In genomic region chrX:107629533-107629909, GRCh38 we compare ENCODE assay signal across 8 cellular contexts. TPM values are rescaled to one million over a fixed set of nuclear protein-coding genes. Genes with fewer than 3 reads are reported as not detected.
DNase-seq lines count a peak whose midpoint lies in the region; ATAC-seq and TF ChIP-seq lines count a peak whose summit lies in the region.

No MANE protein-coding gene starts in this region.

- peaks cover 3% of the 10 kb centered on the region for H3K27me3 Mint-ChIP-seq in T-helper 1 cell treated with Interleukin-12 subunit alpha and Interleukin-12 subunit beta and Interleukin-4 antibody, amounts not matched to agents 30 μg/mL and 1 μg/mL, for 36 hours (ENCODE audit: low read depth)
- H3K27me3 Mint-ChIP-seq in activated naive CD8-positive, alpha-beta T cell treated with anti-CD3 and anti-CD28 coated beads for 36 hours = no peaks in the 10 kb centered on the region
- H3K27me3 Mint-ChIP-seq in immature natural killer cell (ENCODE audit: low read depth in 3 of 3) = peaks cover 0 to 7% (median 0%) of the 10 kb centered on the region in 3 donors

- no peaks in the 10 kb centered on the region for H3K27me3 ChIP-seq in thoracic aorta (replicated peaks; ENCODE audit: insufficient read depth)

- ATAC-seq in thoracic aorta (ENCODE audit: insufficient number of reproducible peaks, low FRiP score, low read depth) = no peak
- no peak for ATAC-seq in HG02981 (IDR thresholded peaks at IDR 0.05; ENCODE audit: unreplicated experiment)
- ATAC-seq in HG03442 (IDR thresholded peaks at IDR 0.05; ENCODE audit: unreplicated experiment) = no peak

- peak overlapping the region in 1 of 2 donors; percentile 80 for H3K27ac ChIP-seq in thoracic aorta

- H3K27ac Mint-ChIP-seq in T-helper 1 cell treated with Interleukin-12 subunit alpha and Interleukin-12 subunit beta and Interleukin-4 antibody, amounts not matched to agents 30 μg/mL and 1 μg/mL, for 36 hours = peak overlapping the region; percentile 92
- H3K27ac Mint-ChIP-seq in activated naive CD8-positive, alpha-beta T cell treated with anti-CD3 and anti-CD28 coated beads for 36 hours = peak overlapping the region; percentile 94
- peak overlapping the region in 3 of 6 donors; percentile 88 to 93 (median 89) for H3K27ac Mint-ChIP-seq in immature natural killer cell

- H3K4me3 ChIP-seq in thoracic aorta = peak overlapping the region; percentile 83

- H3K4me1 ChIP-seq in thoracic aorta (ENCODE audit: control insufficient read depth in 1 of 2, low read depth in 2 of 2) = peaks cover 0 to 5% of the 10 kb centered on the region in 2 donors

- peaks cover 1% of the 10 kb centered on the region for H3K36me3 Mint-ChIP-seq in T-helper 1 cell treated with Interleukin-12 subunit alpha and Interleukin-12 subunit beta and Interleukin-4 antibody, amounts not matched to agents 30 μg/mL and 1 μg/mL, for 36 hours (ENCODE audit: low read depth)
- peaks cover 5% of the 10 kb centered on the region for H3K36me3 Mint-ChIP-seq in activated naive CD8-positive, alpha-beta T cell treated with anti-CD3 and anti-CD28 coated beads for 36 hours
- H3K36me3 Mint-ChIP-seq in immature natural killer cell = no peaks in the 10 kb centered on the region

- TF ChIP-seq CTCF in LNCAP (IDR thresholded peaks at IDR 0.05) (peak; percentile 33; the same call in 1 of the 2 replicates), thoracic aorta (IDR thresholded peaks at IDR 0.05) (no peak)

- no peaks in the 10 kb centered on the region for H3K9me3 Mint-ChIP-seq in T-helper 1 cell treated with Interleukin-12 subunit alpha and Interleukin-12 subunit beta and Interleukin-4 antibody, amounts not matched to agents 30 μg/mL and 1 μg/mL, for 36 hours
- H3K9me3 Mint-ChIP-seq in activated naive CD8-positive, alpha-beta T cell treated with anti-CD3 and anti-CD28 coated beads for 36 hours = no peaks in the 10 kb centered on the region
- H3K9me3 Mint-ChIP-seq in immature natural killer cell = no peaks in the 10 kb centered on the region

- peaks cover 24% of the 10 kb centered on the region for H3K4me1 Mint-ChIP-seq in T-helper 1 cell treated with Interleukin-12 subunit alpha and Interleukin-12 subunit beta and Interleukin-4 antibody, amounts not matched to agents 30 μg/mL and 1 μg/mL, for 36 hours (ENCODE audit: low read depth)
- H3K4me1 Mint-ChIP-seq in activated naive CD8-positive, alpha-beta T cell treated with anti-CD3 and anti-CD28 coated beads for 36 hours = peaks cover 20% of the 10 kb centered on the region
- H3K4me1 Mint-ChIP-seq in immature natural killer cell = peaks cover 24 to 32% of the 10 kb centered on the region in 2 donors

- H3K9me3 ChIP-seq in thoracic aorta = no peaks in the 10 kb centered on the region

- peak overlapping the region; percentile 91 for H3K4me3 Mint-ChIP-seq in T-helper 1 cell treated with Interleukin-12 subunit alpha and Interleukin-12 subunit beta and Interleukin-4 antibody, amounts not matched to agents 30 μg/mL and 1 μg/mL, for 36 hours
- peak overlapping the region; percentile 92 for H3K4me3 Mint-ChIP-seq in activated naive CD8-positive, alpha-beta T cell treated with anti-CD3 and anti-CD28 coated beads for 36 hours
- H3K4me3 Mint-ChIP-seq in immature natural killer cell = peak overlapping the region; percentile 88 to 94 (median 92)

- DNase-seq in T-helper 1 cell (no peak), immature natural killer cell (no peak), thoracic aorta (ENCODE audit: low spot score) (no peak)
- peak; percentile 2 for DNase-seq in activated naive CD8-positive, alpha-beta T cell treated with anti-CD3 and anti-CD28 coated beads for 36 hours

- H3K36me3 ChIP-seq in thoracic aorta = no peaks in the 10 kb centered on the region

RNA-seq across cellular contexts. Expression of gene PRPS1, which starts 1.2 kb away (rescaled TPM):
- total RNA-seq in activated naive CD8-positive, alpha-beta T cell treated with anti-CD3 and anti-CD28 coated beads for 36 hours = 100 to 1,000 TPM; 123 to 129 TPM
- 10 to 100 TPM; 41.9 to 54.6 (median 45.6) TPM for polyA plus RNA-seq in immature natural killer cell
- 10 to 100 TPM; 31.7 to 34.0 TPM for total RNA-seq in thoracic aorta
